In genomic region chr15:91737419-91737818, GRCh38 we compare ENCODE assay signal across 2 cellular contexts.
A peak's percentile ranks its signal among the peaks of the same experiment; 100 is the strongest.
TF ChIP-seq lines count a peak whose summit lies in the region.

No MANE protein-coding gene starts in this region.

TF ChIP-seq in A549, 52 proteins besides CTCF, POLR2A, EP300 and RAD21 (continued from another document):
- no peak for TF ChIP-seq REST (IDR thresholded peaks at IDR 0.05)
- no peak for TF ChIP-seq NPAS2 (CRISPR knock-in tag; IDR thresholded peaks at IDR 0.05; ENCODE audit: borderline replicate concordance)
- TF ChIP-seq BCL3 (IDR thresholded peaks at IDR 0.05), result no peak
TF ChIP-seq in A549: peak in this region for 0.

TF ChIP-seq in HEK293, 187 proteins besides CTCF, POLR2A, EP300 and RAD21 (continued from another document):
- no peak for TF ChIP-seq REST (tag by site-specific recombination; IDR thresholded peaks at IDR 0.05)
- TF ChIP-seq SETDB1 (IDR thresholded peaks at IDR 0.05; ENCODE audit: insufficient read length, low read length), result peak; percentile 83
